ENCODE assay signal across 1 cellular context in genomic region chr15:42207674-42208579, GRCh38.
A peak's percentile ranks its signal among the peaks of the same experiment; 100 is the strongest.
TF ChIP-seq lines count a peak whose summit lies in the region.

Gene VPS39, minus strand, starts transcription at chr15:42208304. Its CDS starts 151 bp downstream, at chr15:42208153.

TF ChIP-seq in HepG2, 621 proteins besides CTCF, POLR2A, EP300 and RAD21 (continued from another document and continues in another):
- no peak for TF ChIP-seq ZNF784 (CRISPR knock-in tag; IDR thresholded peaks at IDR 0.05; ENCODE audit: borderline replicate concordance)
- TF ChIP-seq ETV5 (CRISPR knock-in tag; IDR thresholded peaks at IDR 0.05; ENCODE audit: borderline replicate concordance), result no peak
- peak; percentile 41; the same call in 1 of the 2 replicates for TF ChIP-seq REPIN1 (CRISPR knock-in tag; IDR thresholded peaks at IDR 0.05; ENCODE audit: borderline replicate concordance, low read depth)
- no peak for TF ChIP-seq KLF6 (CRISPR knock-in tag; IDR thresholded peaks at IDR 0.05)
- peak; percentile 85; the same call in 1 of the 2 replicates for TF ChIP-seq ZNF782 (CRISPR knock-in tag; IDR thresholded peaks at IDR 0.05; ENCODE audit: borderline replicate concordance)
- no peak for TF ChIP-seq ZNF564 (CRISPR knock-in tag; IDR thresholded peaks at IDR 0.05)
- TF ChIP-seq PLSCR1 (CRISPR knock-in tag; IDR thresholded peaks at IDR 0.05; ENCODE audit: borderline replicate concordance), result no peak
- no peak for TF ChIP-seq BCL6 (CRISPR knock-in tag; IDR thresholded peaks at IDR 0.05)
- TF ChIP-seq ZNF691 (CRISPR knock-in tag; IDR thresholded peaks at IDR 0.05; ENCODE audit: borderline replicate concordance, low read depth), result no peak
- no peak for TF ChIP-seq THAP7 (CRISPR knock-in tag; IDR thresholded peaks at IDR 0.05)
- TF ChIP-seq NFKBIZ (CRISPR knock-in tag; IDR thresholded peaks at IDR 0.05), result no peak
- no peak for TF ChIP-seq ZNF83 (CRISPR knock-in tag; IDR thresholded peaks at IDR 0.05; ENCODE audit: borderline replicate concordance)
- TF ChIP-seq HDAC2 (CRISPR knock-in tag; IDR thresholded peaks at IDR 0.05), result 0 out of 2 replicates have a peak, but pooled peaks have one; percentile 35
- peak; percentile 40; the same call in 1 of the 2 replicates for TF ChIP-seq ZBTB37 (CRISPR knock-in tag; IDR thresholded peaks at IDR 0.05)
- TF ChIP-seq ARID2 (CRISPR knock-in tag; IDR thresholded peaks at IDR 0.05; ENCODE audit: borderline replicate concordance), result no peak
- TF ChIP-seq ZNF205 (CRISPR knock-in tag; IDR thresholded peaks at IDR 0.05), result no peak
- TF ChIP-seq SMARCC2 (IDR thresholded peaks at IDR 0.05), result no peak
- TF ChIP-seq PCBP1 (IDR thresholded peaks at IDR 0.05; ENCODE audit: borderline replicate concordance, low read depth, low read length), result 0 out of 2 replicates have a peak, but pooled peaks have one; percentile 67
- TF ChIP-seq HIC2 (CRISPR knock-in tag; IDR thresholded peaks at IDR 0.05; ENCODE audit: low read depth), result no peak
- peak; percentile 74; the same call in 1 of the 2 replicates for TF ChIP-seq HOXA5 (CRISPR knock-in tag; IDR thresholded peaks at IDR 0.05)
- no peak for TF ChIP-seq PATZ1 (CRISPR knock-in tag; IDR thresholded peaks at IDR 0.05)
- peak; percentile 82; the same call in 1 of the 2 replicates for TF ChIP-seq ZMAT3 (CRISPR knock-in tag; conservative IDR thresholded peaks at IDR 0.05)
- TF ChIP-seq ZNF776 (CRISPR knock-in tag; IDR thresholded peaks at IDR 0.05), result peak; percentile 81; the same call in 1 of the 2 replicates
- 0 out of 2 replicates have a peak, but pooled peaks have one; percentile 83 for TF ChIP-seq FOXO4 (CRISPR knock-in tag; conservative IDR thresholded peaks at IDR 0.05)
- no peak; the same call in 1 of the 2 replicates for TF ChIP-seq ZNF607 (CRISPR knock-in tag; IDR thresholded peaks at IDR 0.05; ENCODE audit: borderline replicate concordance)
- TF ChIP-seq ZNF766 (CRISPR knock-in tag; IDR thresholded peaks at IDR 0.05; ENCODE audit: borderline replicate concordance), result no peak
- TF ChIP-seq ZNF337 (CRISPR knock-in tag; IDR thresholded peaks at IDR 0.05; ENCODE audit: borderline replicate concordance, low read depth), result 0 out of 2 replicates have a peak, but pooled peaks have one; percentile 42
- TF ChIP-seq ZNF510 (CRISPR knock-in tag; IDR thresholded peaks at IDR 0.05; ENCODE audit: low read depth), result no peak
- TF ChIP-seq TCF7 (IDR thresholded peaks at IDR 0.05; ENCODE audit: low read depth), result no peak
- TF ChIP-seq NFE2L1 (CRISPR knock-in tag; IDR thresholded peaks at IDR 0.05; ENCODE audit: borderline replicate concordance), result no peak
- TF ChIP-seq ZNF605 (CRISPR knock-in tag; IDR thresholded peaks at IDR 0.05), result no peak
- peak; percentile 76; the same call in 1 of the 2 replicates for TF ChIP-seq HNF1B (CRISPR knock-in tag; IDR thresholded peaks at IDR 0.05)
- peak; percentile 75 for TF ChIP-seq SALL1 (CRISPR knock-in tag; IDR thresholded peaks at IDR 0.05)
- TF ChIP-seq GABPA (IDR thresholded peaks at IDR 0.05; ENCODE audit: low read depth, low read length), result peak; percentile 90
- TF ChIP-seq GABPA (CRISPR knock-in tag; IDR thresholded peaks at IDR 0.05; ENCODE audit: low read depth), result peak; percentile 98
- TF ChIP-seq ARNT2 (CRISPR knock-in tag; IDR thresholded peaks at IDR 0.05; ENCODE audit: low read depth), result no peak; the same call in 1 of the 2 replicates
- no peak for TF ChIP-seq SNAPC5 (CRISPR knock-in tag; IDR thresholded peaks at IDR 0.05; ENCODE audit: borderline replicate concordance)
- TF ChIP-seq CHD2 (IDR thresholded peaks at IDR 0.05; ENCODE audit: low read depth, low read length), result no peak
- no peak for TF ChIP-seq WIZ (CRISPR knock-in tag; IDR thresholded peaks at IDR 0.05)
- TF ChIP-seq ZZZ3 (CRISPR knock-in tag; IDR thresholded peaks at IDR 0.05; ENCODE audit: borderline replicate concordance), result peak; percentile 82; the same call in 1 of the 2 replicates
- TF ChIP-seq TEF (CRISPR knock-in tag; IDR thresholded peaks at IDR 0.05), result no peak
- no peak for TF ChIP-seq ZNF280D (CRISPR knock-in tag; IDR thresholded peaks at IDR 0.05)
- 0 out of 2 replicates have a peak, but pooled peaks have one; percentile 20 for TF ChIP-seq YEATS4 (CRISPR knock-in tag; IDR thresholded peaks at IDR 0.05; ENCODE audit: borderline replicate concordance)
- no peak; the same call in none of the 2 replicates for TF ChIP-seq YEATS2 (CRISPR knock-in tag; IDR thresholded peaks at IDR 0.05; ENCODE audit: borderline replicate concordance)
- peak; percentile 32; the same call in 1 of the 2 replicates for TF ChIP-seq TOPORS (CRISPR knock-in tag; IDR thresholded peaks at IDR 0.05)
- TF ChIP-seq ZNF496 (CRISPR knock-in tag; IDR thresholded peaks at IDR 0.05; ENCODE audit: insufficient replicate concordance), result no peak
